8 cellular contexts compared by ENCODE assay signal in genomic region chr3:32414527-32415202, GRCh38. TPM values are rescaled to one million over a fixed set of nuclear protein-coding genes. Genes with fewer than 3 reads are reported as not detected.
DNase-seq lines count a peak whose midpoint lies in the region; ATAC-seq and TF ChIP-seq lines count a peak whose summit lies in the region.

No MANE protein-coding gene starts in this region.

- no peak overlapping the region for H3K18ac ChIP-seq in neuronal stem cell (ENCODE audit: low read length)

- H2BK15ac ChIP-seq in neuronal stem cell (ENCODE audit: low read length), result no peak overlapping the region

- H3K9me3 ChIP-seq in AG04450 (ENCODE audit: control insufficient read depth, insufficient read depth, low read length), result no peaks in the 10 kb centered on the region
- peaks cover 0 to 26% of the 10 kb centered on the region in 2 donors for H3K9me3 ChIP-seq in neuronal stem cell (replicated peaks in 1 of 2; ENCODE audit: control insufficient read depth in 2 of 2, insufficient read depth in 1 of 2, low read depth in 1 of 2, low read length in 2 of 2)

- no peaks in the 10 kb centered on the region for H3K27me3 ChIP-seq in AG04450 (ENCODE audit: control insufficient read depth, insufficient read depth, low read length)
- no peaks in the 10 kb centered on the region for H3K27me3 ChIP-seq in neuronal stem cell (ENCODE audit: control insufficient read depth in 3 of 3, insufficient read depth in 3 of 3, low read depth in 1 of 3, low read length in 3 of 3)

- POLR2A ChIA-PET in AG04450 (lab: Yijun Ruan, JAX) (interaction anchor here (0.5 kb wide), 1 partner anchor 58 kb away, joined by 3 read pairs; no protein-coding TSS in a partner anchor), activated B cell treated with CpG ODN at 0.5 μM for 24 hours (lab: Charles Lee) (interaction anchor here (0.9 to 1.7 kb wide), 11 partner anchors 9 to 53 kb away, joined by 3 to 9 read pairs (median 4); partner anchors contain the start of gene CMTM7), GM10248 (lab: Yijun Ruan, JAX) (interaction anchor here (0.7 kb wide), 1 partner anchor 24 kb away, joined by 3 read pairs; no protein-coding TSS in a partner anchor)

- H3K4me3 Mint-ChIP-seq in activated B cell treated with CpG ODN at 0.5 μM for 24 hours, result peak overlapping the region; percentile 52

- H3K4me1 ChIP-seq in neuronal stem cell (ENCODE audit: control insufficient read depth in 2 of 2, insufficient read depth in 1 of 2, low read depth in 1 of 2, low read length in 2 of 2), result peaks cover 11 to 14% of the 10 kb centered on the region in 2 donors

- H4K91ac ChIP-seq in neuronal stem cell (ENCODE audit: low read depth, low read length, poor library complexity), result no peak overlapping the region

- H3K36me3 Mint-ChIP-seq in activated B cell treated with CpG ODN at 0.5 μM for 24 hours (ENCODE audit: low read depth), result peaks cover 10% of the 10 kb centered on the region

- H3K14ac ChIP-seq in neuronal stem cell (ENCODE audit: low read length), result no peak overlapping the region

- TF ChIP-seq CTCF in AG04450 (IDR thresholded peaks at IDR 0.05; ENCODE audit: low read depth, low read length), result no peak
- no peak for TF ChIP-seq CTCF in activated B cell treated with CpG ODN at 0.5 μM for 24 hours (IDR thresholded peaks at IDR 0.05)
- no peak for TF ChIP-seq CTCF in GM10248 (IDR thresholded peaks at IDR 0.05; ENCODE audit: control extremely low read depth, extremely low read depth, low read depth, missing control alignments)

- H3K36me3 ChIP-seq in neuronal stem cell (replicated peaks in 1 of 2; ENCODE audit: control insufficient read depth in 2 of 2, insufficient read depth in 2 of 2, low read length in 2 of 2), result peaks cover 0 to 3% of the 10 kb centered on the region in 2 donors

- H3K4me1 Mint-ChIP-seq in activated B cell treated with CpG ODN at 0.5 μM for 24 hours, result peaks cover 66% of the 10 kb centered on the region

- no peak overlapping the region for H3K23ac ChIP-seq in neuronal stem cell (ENCODE audit: low read depth, low read length, poor library complexity)

- H3K27ac Mint-ChIP-seq in activated B cell treated with CpG ODN at 0.5 μM for 24 hours, result peak overlapping the region; percentile 77

- ATAC-seq in GM21723 (IDR thresholded peaks at IDR 0.05; ENCODE audit: unreplicated experiment) (peak; percentile 78), activated B cell treated with CpG ODN at 0.5 μM for 24 hours (ENCODE audit: low read depth) (peak; percentile 84), left cardiac atrium (peak; percentile 80 to 88)

- H2BK5ac ChIP-seq in neuronal stem cell (ENCODE audit: low read length), result no peak overlapping the region

- H3K9me3 Mint-ChIP-seq in activated B cell treated with CpG ODN at 0.5 μM for 24 hours, result no peaks in the 10 kb centered on the region

- CTCF ChIA-PET in AG04450 (lab: Charles Lee), result interaction anchor here (0.9 to 5.5 kb wide), 3 partner anchors 39 to 53 kb away, joined by 4 to 24 read pairs (median 4); no protein-coding TSS in a partner anchor
- CTCF ChIA-PET in activated B cell treated with CpG ODN at 0.5 μM for 24 hours (lab: Charles Lee), result interaction anchor here (0.6 to 1.9 kb wide), 8 partner anchors 10 to 53 kb away, joined by 3 to 20 read pairs (median 4); partner anchors contain the start of gene CMTM7
- CTCF ChIA-PET in GM10248 (lab: Yijun Ruan, JAX), result interaction anchor here (0.9 to 8.8 kb wide), 9 partner anchors 10 to 54 kb away, joined by 3 to 45 read pairs (median 4); partner anchors contain the start of gene CMTM7

- no peaks in the 10 kb centered on the region for H3K79me1 ChIP-seq in neuronal stem cell (ENCODE audit: low read depth, low read length)

- no peak overlapping the region for H3K4ac ChIP-seq in neuronal stem cell (ENCODE audit: low read length)

- H2BK120ac ChIP-seq in neuronal stem cell (ENCODE audit: low read depth, low read length), result no peak overlapping the region

- no peak overlapping the region for H2AFZ ChIP-seq in neuronal stem cell (ENCODE audit: low read length)

- no peak overlapping the region for H2AK5ac ChIP-seq in neuronal stem cell (ENCODE audit: low read depth, low read length)

- H3K4me3 ChIP-seq in AG04450 (ENCODE audit: low read depth, low read length), result no peak overlapping the region
- no peak overlapping the region for H3K4me3 ChIP-seq in neuronal stem cell (ENCODE audit: low read length in 2 of 2)

- intact Hi-C loops in activated B cell treated with CpG ODN at 0.5 μM for 24 hours (cut with micrococcal nuclease), result no loop called here
- intact Hi-C loops in left cardiac atrium (cut with DNase I), result no loop called here

- no peak overlapping the region for H2BK12ac ChIP-seq in neuronal stem cell (ENCODE audit: low read length)

- no peaks in the 10 kb centered on the region for H3K27me3 Mint-ChIP-seq in activated B cell treated with CpG ODN at 0.5 μM for 24 hours

- H3K27ac ChIP-seq in AG04450 (ENCODE audit: low read depth, low read length) (peak overlapping the region; percentile 59), neuronal stem cell (replicated peaks; ENCODE audit: low read length) (no peak overlapping the region)

- H4K8ac ChIP-seq in neuronal stem cell (ENCODE audit: low read depth, low read length), result no peak overlapping the region

- DNase-seq in AG04450 (ENCODE audit: low read depth, low spot score), result no peak
- DNase-seq in activated B cell treated with CpG ODN at 0.5 μM for 24 hours, result no peak
- peak; percentile 46 for DNase-seq in left cardiac atrium
- no peak for DNase-seq in NCI-H345 treated with DMSO at 0.1 percent for 48 hours (lab: John Stamatoyannopoulos, UW; ENCODE audit: unreplicated experiment)
- DNase-seq in Ammon's horn (ENCODE audit: low spot score), result no peak
- no peak for DNase-seq in GM10248 (ENCODE audit: extremely low spot score)
- DNase-seq in neuronal stem cell (ENCODE audit: low spot score), result no peak

- WGBS in neuronal stem cell (ENCODE audit: extremely low coverage in 2 of 2, insufficient read length in 2 of 2, insufficient replicate concordance in 1 of 2), 2 donors, result no CpG with 5 or more reads among the region's 6 CpGs

- H3K9ac ChIP-seq in neuronal stem cell (ENCODE audit: low read depth, low read length, poor library complexity), result no peak overlapping the region

- no peak overlapping the region for H3K4me2 ChIP-seq in neuronal stem cell (ENCODE audit: insufficient read depth, low read length, poor library complexity, severe bottlenecking)

RNA-seq across cellular contexts. Expression of gene CMTM7, which starts 23.0 kb away (rescaled TPM):
- 17.3 and 17.7 TPM in 2 replicates for polyA plus RNA-seq in AG04450 (2011; rRNA removed)
- 13.6 and 20.0 TPM in 2 replicates for polyA minus RNA-seq in AG04450 (2011; rRNA and poly(A)+ RNA removed)
- total RNA-seq in activated B cell treated with CpG ODN at 0.5 μM for 24 hours (70.5 and 82.1 TPM in 2 replicates), left cardiac atrium (10 to 100 TPM in 1 of 2 donors, 1 to 10 TPM in 1; 8.0 to 10.2 TPM)
- polyA plus RNA-seq in neuronal stem cell (2013, experiment 1 of 2), result 48.3 TPM
- polyA plus RNA-seq in neuronal stem cell (2013, experiment 2 of 2), result 46.3 TPM
